1 cellular context compared by ENCODE assay signal in genomic region chr6:163956571-163957407, GRCh38.
TF ChIP-seq lines count a peak whose summit lies in the region.

No MANE protein-coding gene starts in this region.

TF ChIP-seq in endothelial cell of umbilical vein, 7 proteins besides CTCF, POLR2A, EP300 and RAD21 (continued from another document):
- TF ChIP-seq MAX (IDR thresholded peaks at IDR 0.05; ENCODE audit: insufficient read depth, insufficient read length), result no peak
- no peak for TF ChIP-seq GATA2 (IDR thresholded peaks at IDR 0.05; ENCODE audit: insufficient read depth, insufficient read length, low read depth, low read length)
